Comparison of ENCODE assay signal across 1 cellular context in the genomic region with DNA sequence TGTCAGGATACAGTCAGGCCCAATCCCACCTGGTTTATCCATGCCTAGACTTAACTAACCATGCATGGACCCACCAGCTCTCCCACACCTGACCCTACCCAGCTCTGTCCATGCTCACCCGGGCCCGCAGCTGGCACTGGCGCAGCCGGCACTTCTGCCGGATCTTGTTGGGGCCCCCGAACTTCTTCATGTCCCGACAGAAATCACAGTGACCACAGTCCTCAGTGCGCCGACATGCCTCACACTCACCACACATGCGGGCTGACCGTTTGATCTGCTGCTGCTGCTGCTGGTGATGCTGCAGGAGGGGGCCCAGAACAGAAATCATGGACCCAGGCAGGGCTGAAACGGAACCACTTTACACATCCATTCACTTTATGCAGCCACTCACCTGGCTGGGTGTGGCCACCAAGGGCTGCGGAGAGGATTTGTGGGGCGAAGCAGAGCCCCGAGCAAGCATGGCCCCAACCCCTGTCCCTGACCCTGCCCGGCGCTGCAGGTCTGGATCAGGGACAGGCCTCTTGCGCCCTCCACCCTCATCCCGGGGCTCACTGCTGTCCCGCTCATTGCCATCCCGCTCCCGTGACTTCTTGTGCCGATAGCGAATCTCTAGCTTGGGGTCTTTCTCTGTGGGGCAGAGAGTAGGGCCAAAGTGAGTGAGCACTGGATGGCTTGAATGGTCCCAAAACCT.
TF ChIP-seq lines count a peak whose summit lies in the region.

No MANE protein-coding gene starts in this region.

TF ChIP-seq in HCT116, 20 proteins besides CTCF, POLR2A, EP300 and RAD21 (continued from another document):
- TF ChIP-seq, protein P1, sequence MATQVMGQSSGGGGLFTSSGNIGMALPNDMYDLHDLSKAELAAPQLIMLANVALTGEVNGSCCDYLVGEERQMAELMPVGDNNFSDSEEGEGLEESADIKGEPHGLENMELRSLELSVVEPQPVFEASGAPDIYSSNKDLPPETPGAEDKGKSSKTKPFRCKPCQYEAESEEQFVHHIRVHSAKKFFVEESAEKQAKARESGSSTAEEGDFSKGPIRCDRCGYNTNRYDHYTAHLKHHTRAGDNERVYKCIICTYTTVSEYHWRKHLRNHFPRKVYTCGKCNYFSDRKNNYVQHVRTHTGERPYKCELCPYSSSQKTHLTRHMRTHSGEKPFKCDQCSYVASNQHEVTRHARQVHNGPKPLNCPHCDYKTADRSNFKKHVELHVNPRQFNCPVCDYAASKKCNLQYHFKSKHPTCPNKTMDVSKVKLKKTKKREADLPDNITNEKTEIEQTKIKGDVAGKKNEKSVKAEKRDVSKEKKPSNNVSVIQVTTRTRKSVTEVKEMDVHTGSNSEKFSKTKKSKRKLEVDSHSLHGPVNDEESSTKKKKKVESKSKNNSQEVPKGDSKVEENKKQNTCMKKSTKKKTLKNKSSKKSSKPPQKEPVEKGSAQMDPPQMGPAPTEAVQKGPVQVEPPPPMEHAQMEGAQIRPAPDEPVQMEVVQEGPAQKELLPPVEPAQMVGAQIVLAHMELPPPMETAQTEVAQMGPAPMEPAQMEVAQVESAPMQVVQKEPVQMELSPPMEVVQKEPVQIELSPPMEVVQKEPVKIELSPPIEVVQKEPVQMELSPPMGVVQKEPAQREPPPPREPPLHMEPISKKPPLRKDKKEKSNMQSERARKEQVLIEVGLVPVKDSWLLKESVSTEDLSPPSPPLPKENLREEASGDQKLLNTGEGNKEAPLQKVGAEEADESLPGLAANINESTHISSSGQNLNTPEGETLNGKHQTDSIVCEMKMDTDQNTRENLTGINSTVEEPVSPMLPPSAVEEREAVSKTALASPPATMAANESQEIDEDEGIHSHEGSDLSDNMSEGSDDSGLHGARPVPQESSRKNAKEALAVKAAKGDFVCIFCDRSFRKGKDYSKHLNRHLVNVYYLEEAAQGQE (IDR thresholded peaks at IDR 0.05; ENCODE audit: low read depth): no peak
- TF ChIP-seq FOSL1 (IDR thresholded peaks at IDR 0.05; ENCODE audit: low read depth) (no peak), YY1 (IDR thresholded peaks at IDR 0.05; ENCODE audit: extremely low read depth, insufficient replicate concordance, low read depth, low read length) (no peak), EGR1 (IDR thresholded peaks at IDR 0.05; ENCODE audit: low read depth) (no peak), SP1 (IDR thresholded peaks at IDR 0.05; ENCODE audit: low read depth) (no peak), EZH2phosphoT487 (IDR thresholded peaks at IDR 0.05; ENCODE audit: borderline replicate concordance) (no peak), ELF1 (IDR thresholded peaks at IDR 0.05; ENCODE audit: borderline replicate concordance, low read depth) (no peak), CEBPB (IDR thresholded peaks at IDR 0.05; ENCODE audit: low read depth) (no peak), ZNF274 (IDR thresholded peaks at IDR 0.05; ENCODE audit: low read depth, low read length) (no peak), ZFX (IDR thresholded peaks at IDR 0.05) (no peak), CBX3 (IDR thresholded peaks at IDR 0.05; ENCODE audit: low read depth) (no peak)
